16 cellular contexts compared by ENCODE assay signal in genomic region chr19:10011974-10012373, GRCh38. TPM values are rescaled to one million over a fixed set of nuclear protein-coding genes. Genes with fewer than 3 reads are reported as not detected.
A peak's percentile ranks its signal among the peaks of the same experiment; 100 is the strongest.
DNase-seq lines count a peak whose midpoint lies in the region; ATAC-seq and TF ChIP-seq lines count a peak whose summit lies in the region.
"Had no signal": no experiment of that assay in that cellular context is flagged by ENCODE, and none has a peak within 500 bp of the region (broad histone marks: within the 10 kb centered on the region; RNA-seq: fewer than 3 reads in every experiment).

No MANE protein-coding gene starts in this region.

- no peaks in the 10 kb centered on the region for H3K9me3 ChIP-seq in mammary epithelial cell (replicated peaks; ENCODE audit: insufficient read depth, low read length)
- no peaks in the 10 kb centered on the region for H3K9me3 ChIP-seq in breast epithelium
- no peaks in the 10 kb centered on the region for H3K9me3 ChIP-seq in BE2C
- H3K9me3 ChIP-seq: BLaER1 treated with 17β-estradiol and CSF1 and Interleukin-3, amounts not matched to agents 10 nM and 100 nM had no signal

- DNase-seq in mammary epithelial cell (peak; percentile 64), breast epithelium (ENCODE audit: low spot score in 2 of 2) (no peak), RPMI7951 (ENCODE audit: low read depth) (peak; percentile 46), WTC11 (ENCODE audit: low spot score) (no peak), NCI-H82 (lab: John Stamatoyannopoulos, UW) (no peak), BE2C (no peak)
- DNase-seq: 8988T; AML-193; CD4-positive, CD25-positive, alpha-beta regulatory T cell; DMS 273 treated with DMSO at 0.1 percent for 48 hours; H9 had no signal

- no peak for TF ChIP-seq POLR2A in breast epithelium (IDR thresholded peaks at IDR 0.05)

- no peaks in the 10 kb centered on the region for H3K36me3 ChIP-seq in mammary epithelial cell (ENCODE audit: insufficient read depth, low read length)
- H3K36me3 ChIP-seq in breast epithelium, result no peaks in the 10 kb centered on the region
- H3K36me3 ChIP-seq in BE2C, result no peaks in the 10 kb centered on the region
- H3K36me3 ChIP-seq: BLaER1 treated with 17β-estradiol and CSF1 and Interleukin-3, amounts not matched to agents 10 nM and 100 nM had no signal

- H3K9ac ChIP-seq in mammary epithelial cell (ENCODE audit: insufficient read depth, low read length), result no peak overlapping the region
- H3K9ac ChIP-seq: BLaER1 treated with 17β-estradiol and CSF1 and Interleukin-3, amounts not matched to agents 10 nM and 100 nM had no signal

- dilution Hi-C loops in mammary epithelial cell (cut with HindIII; ENCODE audit: low sequenced_read_pairs), result loop anchor here (10.0 kb wide), 1 partner anchor 83 kb away; no protein-coding TSS in a partner anchor

- H2AFZ ChIP-seq in mammary epithelial cell (ENCODE audit: low read depth, low read length), result no peak overlapping the region
- H2AFZ ChIP-seq: GM23338 had no signal

- no peaks in the 10 kb centered on the region for H4K20me1 ChIP-seq in mammary epithelial cell (ENCODE audit: insufficient read depth, low read length)

- CTCF ChIA-PET in mammary epithelial cell (lab: Charles Lee; ENCODE audit: low non-redundant PET), result no interaction called here
- CTCF ChIA-PET in WTC11 (lab: Charles Lee), result interaction anchor here (0.7 to 7.8 kb wide), 3 partner anchors 9 to 15 kb away, joined by 3 to 66 read pairs (median 20); no protein-coding TSS in a partner anchor

- no TSS peak for BruUV-seq in mammary epithelial cell (replicated peaks; lab: Mats Ljungman, UMichigan)

- no peaks in the 10 kb centered on the region for H3K9me3 Mint-ChIP-seq in WTC11
- H3K9me3 Mint-ChIP-seq: GM23338 had no signal

- H3K79me2 ChIP-seq in mammary epithelial cell (ENCODE audit: insufficient read depth, low read length), result no peaks in the 10 kb centered on the region

- H3K27me3 ChIP-seq in mammary epithelial cell (ENCODE audit: insufficient read depth, low read length) (no peaks in the 10 kb centered on the region), breast epithelium (peaks cover 3 to 64% of the 10 kb centered on the region in 2 donors), BE2C (peaks cover 62% of the 10 kb centered on the region)

- peaks cover 58% of the 10 kb centered on the region for H3K27me3 Mint-ChIP-seq in WTC11 (ENCODE audit: low read depth)

- ATAC-seq in esophagus mucosa (peak; percentile 59), WTC11 (no peak)
- ATAC-seq: GM23338, HepG2 had no signal

- WGBS in mammary epithelial cell (ENCODE audit: low coverage, missing lambda C conversion rate), result 0% methylated on average over 3 of the region's 7 CpGs

- no peak overlapping the region for H3K27ac Mint-ChIP-seq in WTC11
- H3K27ac Mint-ChIP-seq: CD4-positive, CD25-positive, alpha-beta regulatory T cell; GM23338; H9 had no signal

- in situ Hi-C loops in mammary epithelial cell (cut with MboI; ENCODE audit: low sequenced_read_pairs in 2 of 2), result no loop called here

- H3K4me1 ChIP-seq in mammary epithelial cell (ENCODE audit: insufficient read depth, low read length), result peaks cover 15% of the 10 kb centered on the region
- H3K4me1 ChIP-seq in breast epithelium, result no peaks in the 10 kb centered on the region
- no peaks in the 10 kb centered on the region for H3K4me1 ChIP-seq in BE2C

- intact Hi-C loops in mammary epithelial cell (cut with micrococcal nuclease) (no loop called here), breast epithelium (cut with DNase I; ENCODE audit: low total_unique reads) (no loop called here)

- no peak for TF ChIP-seq CTCF in mammary epithelial cell (conservative IDR thresholded peaks at IDR 0.05 in 1 of 2, IDR thresholded peaks at IDR 0.05 in 1 of 2; ENCODE audit: extremely low read depth in 1 of 2, insufficient read depth in 1 of 2, low read depth in 1 of 2, low read length in 2 of 2)
- no peak for TF ChIP-seq CTCF in breast epithelium (IDR thresholded peaks at IDR 0.05)
- no peak for TF ChIP-seq CTCF in WTC11 (IDR thresholded peaks at IDR 0.05)
- TF ChIP-seq CTCF in BE2C (IDR thresholded peaks at IDR 0.05; ENCODE audit: low read depth, low read length), result no peak

- H3K36me3 Mint-ChIP-seq in WTC11, result no peaks in the 10 kb centered on the region

- POLR2A ChIA-PET in WTC11 (lab: Charles Lee), result no interaction called here

- H3K4me1 Mint-ChIP-seq in WTC11, result peaks cover 10% of the 10 kb centered on the region

- no peak overlapping the region for H3K4me3 ChIP-seq in mammary epithelial cell (replicated peaks in 1 of 3; ENCODE audit: insufficient read depth in 1 of 3, low read depth in 2 of 3, low read length in 3 of 3)
- no peak overlapping the region for H3K4me3 ChIP-seq in breast epithelium
- no peak overlapping the region for H3K4me3 ChIP-seq in BE2C (ENCODE audit: low read depth, low read length)
- H3K4me3 ChIP-seq: BLaER1 treated with 17β-estradiol and CSF1 and Interleukin-3, amounts not matched to agents 10 nM and 100 nM; GM23338 had no signal

- H3K4me2 ChIP-seq in mammary epithelial cell (ENCODE audit: insufficient read depth, low read depth, low read length), result no peak overlapping the region
- H3K4me2 ChIP-seq: GM23338 had no signal

- no peak overlapping the region for H3K4me3 Mint-ChIP-seq in WTC11

- H3K27ac ChIP-seq in mammary epithelial cell (ENCODE audit: insufficient read depth, low read depth, low read length) (no peak overlapping the region), breast epithelium (no peak overlapping the region)
- H3K27ac ChIP-seq: BLaER1 treated with 17β-estradiol and CSF1 and Interleukin-3, amounts not matched to agents 10 nM and 100 nM had no signal

TF ChIP-seq in WTC11, 78 proteins besides CTCF, POLR2A, EP300 and RAD21:
- TF ChIP-seq, protein P1, sequence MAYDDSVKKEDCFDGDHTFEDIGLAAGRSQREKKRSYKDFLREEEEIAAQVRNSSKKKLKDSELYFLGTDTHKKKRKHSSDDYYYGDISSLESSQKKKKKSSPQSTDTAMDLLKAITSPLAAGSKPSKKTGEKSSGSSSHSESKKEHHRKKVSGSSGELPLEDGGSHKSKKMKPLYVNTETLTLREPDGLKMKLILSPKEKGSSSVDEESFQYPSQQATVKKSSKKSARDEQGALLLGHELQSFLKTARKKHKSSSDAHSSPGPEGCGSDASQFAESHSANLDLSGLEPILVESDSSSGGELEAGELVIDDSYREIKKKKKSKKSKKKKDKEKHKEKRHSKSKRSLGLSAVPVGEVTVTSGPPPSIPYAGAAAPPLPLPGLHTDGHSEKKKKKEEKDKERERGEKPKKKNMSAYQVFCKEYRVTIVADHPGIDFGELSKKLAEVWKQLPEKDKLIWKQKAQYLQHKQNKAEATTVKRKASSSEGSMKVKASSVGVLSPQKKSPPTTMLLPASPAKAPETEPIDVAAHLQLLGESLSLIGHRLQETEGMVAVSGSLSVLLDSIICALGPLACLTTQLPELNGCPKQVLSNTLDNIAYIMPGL (CRISPR knock-in tag; IDR thresholded peaks at IDR 0.05), result no peak
- TF ChIP-seq, protein P2, sequence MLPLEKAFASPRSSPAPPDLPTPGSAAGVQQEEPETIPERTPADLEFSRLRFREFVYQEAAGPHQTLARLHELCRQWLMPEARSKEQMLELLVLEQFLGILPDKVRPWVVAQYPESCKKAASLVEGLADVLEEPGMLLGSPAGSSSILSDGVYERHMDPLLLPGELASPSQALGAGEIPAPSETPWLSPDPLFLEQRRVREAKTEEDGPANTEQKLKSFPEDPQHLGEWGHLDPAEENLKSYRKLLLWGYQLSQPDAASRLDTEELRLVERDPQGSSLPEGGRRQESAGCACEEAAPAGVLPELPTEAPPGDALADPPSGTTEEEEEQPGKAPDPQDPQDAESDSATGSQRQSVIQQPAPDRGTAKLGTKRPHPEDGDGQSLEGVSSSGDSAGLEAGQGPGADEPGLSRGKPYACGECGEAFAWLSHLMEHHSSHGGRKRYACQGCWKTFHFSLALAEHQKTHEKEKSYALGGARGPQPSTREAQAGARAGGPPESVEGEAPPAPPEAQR (CRISPR knock-in tag; IDR thresholded peaks at IDR 0.05), result no peak

RNA-seq across cellular contexts. Expression of gene RDH8, which starts 1.3 kb away (rescaled TPM):
- not detected for total RNA-seq in mammary epithelial cell
- polyA plus RNA-seq in mammary epithelial cell, result not detected
- polyA minus RNA-seq in mammary epithelial cell, result not detected
- not detected for total RNA-seq in breast epithelium
- total RNA-seq in RPMI7951 (2014; rRNA removed; shearing (Covaris generic)), result 0.12 TPM in 1 of 2 replicates, not detected in the other
- total RNA-seq in esophagus mucosa, result not detected
- 0.27 TPM in 1 of 3 replicates, not detected in the others for total RNA-seq in WTC11 (2021)
- polyA plus RNA-seq in BE2C (2012; ENCODE audit: insufficient read depth, insufficient read length, low read depth), result not detected
- total RNA-seq: CD4-positive, CD25-positive, alpha-beta regulatory T cell; Daoy; GM23338; H9; HepG2 had no signal
- polyA plus RNA-seq: CD4-positive, CD25-positive, alpha-beta regulatory T cell; GM23338; HepG2 had no signal

RNA-seq across cellular contexts. Expression of gene COL5A3, which starts 1.7 kb away (rescaled TPM):
- total RNA-seq in mammary epithelial cell, result 1 to 10 TPM in 1 of 2 donors, under 1 TPM in 1; 0.33 to 4.5 TPM
- 1.2 TPM for polyA plus RNA-seq in mammary epithelial cell
- 1.4 TPM for polyA minus RNA-seq in mammary epithelial cell
- 10 to 100 TPM in 2 of 3 donors, 1 to 10 TPM in 1; 4.8 to 32.2 (median 12.5) TPM for total RNA-seq in breast epithelium
- total RNA-seq in RPMI7951 (2014; rRNA removed; shearing (Covaris generic)), result 3.0 and 4.8 TPM in 2 replicates
- total RNA-seq in esophagus mucosa, result 5.6 TPM
- 0.81 to 1.2 TPM (median 0.96 TPM) in 3 replicates for total RNA-seq in WTC11 (2021)
- not detected for polyA plus RNA-seq in BE2C (2012; ENCODE audit: insufficient read depth, insufficient read length, low read depth)
- polyA plus RNA-seq: HepG2 had no signal

Comparison
In these comparisons a context has a peak if more than half of its experiments do, and no peak if none do; other contexts are left out.
1. DNase-seq: peak in mammary epithelial cell (single experiment) and RPMI7951 (single experiment); none in breast epithelium (0 of 2), WTC11 (single experiment), NCI-H82 (single experiment) and BE2C (single experiment).